Comparison of ENCODE assay signal across 9 cellular contexts in genomic region chr9:12884736-12885395, GRCh38.
A peak's percentile ranks its signal among the peaks of the same experiment; 100 is the strongest.
DNase-seq lines count a peak whose midpoint lies in the region; ATAC-seq and TF ChIP-seq lines count a peak whose summit lies in the region.
"Had no signal": no experiment of that assay in that cellular context is flagged by ENCODE, and none has a peak within 500 bp of the region (broad histone marks: within the 10 kb centered on the region; RNA-seq: fewer than 3 reads in every experiment).

No MANE protein-coding gene starts in this region.

- H3K36me3 Mint-ChIP-seq in endodermal cell (ENCODE audit: low read depth) (no peaks in the 10 kb centered on the region), neural crest cell (ENCODE audit: low read depth) (no peaks in the 10 kb centered on the region)
- no peaks in the 10 kb centered on the region for H3K36me3 Mint-ChIP-seq in activated T-cell treated with anti-CD3 and anti-CD28 coated beads, Interleukin-2, amount 50 U/mL, for 24 hours (ENCODE audit: low read depth)
- no peaks in the 10 kb centered on the region for H3K36me3 Mint-ChIP-seq in stimulated activated naive B cell treated with anti-CD40 and anti-IgM and Interleukin-4, amounts not matched to agents 10 μg/mL and 1 μg/mL and 100 μg/mL, for 72 hours

- no peak overlapping the region for H3K27ac ChIP-seq in endodermal cell (ENCODE audit: low read depth, low read length)

- no peak overlapping the region for H3K4me3 Mint-ChIP-seq in endodermal cell
- H3K4me3 Mint-ChIP-seq in neural crest cell = no peak overlapping the region
- no peak overlapping the region for H3K4me3 Mint-ChIP-seq in activated T-cell treated with anti-CD3 and anti-CD28 coated beads, Interleukin-2, amount 50 U/mL, for 24 hours
- no peak overlapping the region for H3K4me3 Mint-ChIP-seq in stimulated activated naive B cell treated with anti-CD40 and anti-IgM and Interleukin-4, amounts not matched to agents 10 μg/mL and 1 μg/mL and 100 μg/mL, for 72 hours

- 82 to 89% methylated on average over 3 of the region's 4 CpGs for WGBS in endodermal cell (ENCODE audit: insufficient coverage in 1 of 2, insufficient read length in 1 of 2), 2 experiments

- H3K27me3 Mint-ChIP-seq in endodermal cell (ENCODE audit: insufficient read depth) (no peaks in the 10 kb centered on the region), neural crest cell (ENCODE audit: low read depth) (no peaks in the 10 kb centered on the region)
- H3K27me3 Mint-ChIP-seq in activated T-cell treated with anti-CD3 and anti-CD28 coated beads, Interleukin-2, amount 50 U/mL, for 24 hours = no peaks in the 10 kb centered on the region
- no peaks in the 10 kb centered on the region for H3K27me3 Mint-ChIP-seq in stimulated activated naive B cell treated with anti-CD40 and anti-IgM and Interleukin-4, amounts not matched to agents 10 μg/mL and 1 μg/mL and 100 μg/mL, for 72 hours

- H3K9me3 ChIP-seq in endodermal cell (ENCODE audit: control insufficient read depth, low read length) = no peaks in the 10 kb centered on the region
- H3K9me3 ChIP-seq: HAP-1 had no signal

- H3K4me1 Mint-ChIP-seq in endodermal cell (peaks cover 26% of the 10 kb centered on the region), neural crest cell (peaks cover 4% of the 10 kb centered on the region)
- no peaks in the 10 kb centered on the region for H3K4me1 Mint-ChIP-seq in activated T-cell treated with anti-CD3 and anti-CD28 coated beads, Interleukin-2, amount 50 U/mL, for 24 hours (ENCODE audit: low read depth)
- no peaks in the 10 kb centered on the region for H3K4me1 Mint-ChIP-seq in stimulated activated naive B cell treated with anti-CD40 and anti-IgM and Interleukin-4, amounts not matched to agents 10 μg/mL and 1 μg/mL and 100 μg/mL, for 72 hours

- TF ChIP-seq CTCF in endodermal cell (conservative IDR thresholded peaks at IDR 0.05) (peak; percentile 62), neural crest cell (conservative IDR thresholded peaks at IDR 0.05) (peak; percentile 48)

- H3K9me3 Mint-ChIP-seq in endodermal cell (no peaks in the 10 kb centered on the region), neural crest cell (peaks cover 3% of the 10 kb centered on the region)
- H3K9me3 Mint-ChIP-seq in activated T-cell treated with anti-CD3 and anti-CD28 coated beads, Interleukin-2, amount 50 U/mL, for 24 hours = peaks cover 19% of the 10 kb centered on the region
- H3K9me3 Mint-ChIP-seq in stimulated activated naive B cell treated with anti-CD40 and anti-IgM and Interleukin-4, amounts not matched to agents 10 μg/mL and 1 μg/mL and 100 μg/mL, for 72 hours = peaks cover 1 to 2% of the 10 kb centered on the region in 2 donors

- no peak overlapping the region for H3K4me3 ChIP-seq in endodermal cell (ENCODE audit: low read length)
- H3K4me3 ChIP-seq: HAP-1 had no signal

- ATAC-seq in stimulated activated naive B cell treated with anti-CD40 and anti-IgM and Interleukin-4, amounts not matched to agents 10 μg/mL and 1 μg/mL and 100 μg/mL, for 72 hours (replicated peaks) = no peak

- H3K27me3 ChIP-seq in endodermal cell (ENCODE audit: control insufficient read depth, insufficient read depth, low read length, poor library complexity, severe bottlenecking) = no peaks in the 10 kb centered on the region

- H3K27ac Mint-ChIP-seq in endodermal cell (no peak overlapping the region), neural crest cell (ENCODE audit: unreplicated experiment) (no peak overlapping the region)
- H3K27ac Mint-ChIP-seq in activated T-cell treated with anti-CD3 and anti-CD28 coated beads, Interleukin-2, amount 50 U/mL, for 24 hours = no peak overlapping the region
- no peak overlapping the region for H3K27ac Mint-ChIP-seq in stimulated activated naive B cell treated with anti-CD40 and anti-IgM and Interleukin-4, amounts not matched to agents 10 μg/mL and 1 μg/mL and 100 μg/mL, for 72 hours

- H3K36me3 ChIP-seq in endodermal cell (ENCODE audit: control insufficient read depth, insufficient read depth, low read length) = no peaks in the 10 kb centered on the region
- H3K36me3 ChIP-seq: HAP-1 had no signal

- H3K4me1 ChIP-seq in endodermal cell (ENCODE audit: control insufficient read depth, insufficient read depth, low read length) = peaks cover 14% of the 10 kb centered on the region
- H3K4me1 ChIP-seq: HAP-1 had no signal

- H3K9ac ChIP-seq in endodermal cell (ENCODE audit: extremely low read depth, low read length, poor library complexity, severe bottlenecking) = no peak overlapping the region

- DNase-seq in DMS153 (lab: John Stamatoyannopoulos, UW) (peak; percentile 23), NCI-H2227 treated with DMSO at 0.1 percent for 48 hours (lab: John Stamatoyannopoulos, UW) (peak; percentile 30), endodermal cell (no peak), neural crest cell (ENCODE audit: low read depth, low spot score) (no peak), activated gamma-delta T cell (lab: John Stamatoyannopoulos, UW) (no peak)
- no peak for DNase-seq in activated T-cell treated with anti-CD3 and anti-CD28 coated beads, Interleukin-2, amount 50 U/mL, for 24 hours
- no peak for DNase-seq in stimulated activated naive B cell treated with anti-CD40 and anti-IgM and Interleukin-4, amounts not matched to agents 10 μg/mL and 1 μg/mL and 100 μg/mL, for 72 hours
- DNase-seq in activated effector memory CD4-positive, alpha-beta T cell treated with Interleukin-2 at 50 U/mL for 16 hours = no peak

Comparison
In these comparisons a context has a peak if more than half of its experiments do, and no peak if none do; other contexts are left out.
1. DNase-seq: peak in DMS153 (single experiment) and NCI-H2227 treated with DMSO at 0.1 percent for 48 hours (single experiment); none in endodermal cell (single experiment), neural crest cell (single experiment), activated T-cell treated with anti-CD3 and anti-CD28 coated beads, Interleukin-2, amount 50 U/mL, for 24 hours (single experiment), activated gamma-delta T cell (single experiment), stimulated activated naive B cell treated with anti-CD40 and anti-IgM and Interleukin-4, amounts not matched to agents 10 μg/mL and 1 μg/mL and 100 μg/mL, for 72 hours (single experiment) and activated effector memory CD4-positive, alpha-beta T cell treated with Interleukin-2 at 50 U/mL for 16 hours (single experiment).